ENCODE assay signal across 8 cellular contexts in genomic region chr19:34480971-34481821, GRCh38. TPM values are rescaled to one million over a fixed set of nuclear protein-coding genes. Genes with fewer than 3 reads are reported as not detected.
DNase-seq lines count a peak whose midpoint lies in the region; ATAC-seq and TF ChIP-seq lines count a peak whose summit lies in the region.

Gene WTIP, plus strand, starts transcription at chr19:34481758. Its CDS starts 217 bp downstream, at chr19:34481975.

- peaks cover 5 to 8% of the 10 kb centered on the region in 2 donors for H3K27me3 ChIP-seq in mucosa of rectum (ENCODE audit: control insufficient read depth in 2 of 2, insufficient read depth in 2 of 2, low read length in 2 of 2)

- H3K4me1 ChIP-seq in mucosa of rectum (ENCODE audit: control insufficient read depth in 2 of 2, insufficient read depth in 2 of 2, low read length in 2 of 2): peaks cover 0 to 3% of the 10 kb centered on the region in 2 donors

- ATAC-seq in HG03159 (IDR thresholded peaks at IDR 0.05; ENCODE audit: unreplicated experiment): no peak
- ATAC-seq in HG03342 (IDR thresholded peaks at IDR 0.05; ENCODE audit: unreplicated experiment): no peak

- peak within 1 kb of the TSS; percentile 54 for H3K4me3 ChIP-seq in epithelial cell of proximal tubule (ENCODE audit: low read depth, low read length)
- H3K4me3 ChIP-seq in mucosa of rectum (ENCODE audit: low read length in 2 of 2): peak within 1 kb of the TSS; percentile 55 to 59

- POLR2A ChIA-PET in RWPE1 (lab: Yijun Ruan, JAX; ENCODE audit: low non-redundant PET): interaction anchor here (0.6 kb wide), 1 partner anchor 142 kb away, joined by 4 read pairs; no protein-coding TSS in a partner anchor

- no peaks in the 10 kb centered on the region for H3K36me3 ChIP-seq in mucosa of rectum (ENCODE audit: control insufficient read depth in 2 of 2, insufficient read depth in 2 of 2, low read length in 2 of 2)

- H3K9ac ChIP-seq in mucosa of rectum (ENCODE audit: low read depth in 1 of 2, low read length in 2 of 2): peak within 1 kb of the TSS in 1 of 2 donors; percentile 38

- no peaks in the 10 kb centered on the region for H3K9me3 ChIP-seq in mucosa of rectum (ENCODE audit: control insufficient read depth in 2 of 2, low read length in 2 of 2)

- CTCF ChIA-PET in RWPE1 (lab: Yijun Ruan, JAX): interaction anchor here (0.6 kb wide), 1 partner anchor 22 kb away, joined by 5 read pairs; no protein-coding TSS in a partner anchor

- TF ChIP-seq CTCF in RWPE1 (conservative IDR thresholded peaks at IDR 0.05; ENCODE audit: low read depth) (no peak), epithelial cell of proximal tubule (conservative IDR thresholded peaks at IDR 0.05; ENCODE audit: low read depth, low read length) (no peak)

- peak within 1 kb of the TSS; percentile 75 for H3K27ac ChIP-seq in RWPE1
- peak within 1 kb of the TSS; percentile 44 to 56 for H3K27ac ChIP-seq in mucosa of rectum (ENCODE audit: low read depth in 2 of 2, low read length in 2 of 2)

- DNase-seq in EL: peak; percentile 88
- peak; percentile 55 for DNase-seq in RWPE1 (ENCODE audit: low spot score)
- DNase-seq in epithelial cell of proximal tubule (ENCODE audit: low read depth): no peak
- no peak for DNase-seq in activated gamma-delta T cell treated with Interleukin-2 at 50 U/mL for 16 hours
- no peak for DNase-seq in stimulated activated CD4-positive, alpha-beta T cell treated with anti-CD3 and anti-CD28 coated beads, Interleukin-15, amount 100 ng/mL, for 24 hours

RNA-seq across cellular contexts. Expression of gene WTIP, which starts in this region (rescaled TPM):
- total RNA-seq in epithelial cell of proximal tubule: 4.5 and 27.9 TPM in 2 replicates

Comparison
In these comparisons a context has a peak if more than half of its experiments do, and no peak if none do; other contexts are left out.
1. DNase-seq: peak in EL (single experiment) and RWPE1 (single experiment); none in epithelial cell of proximal tubule (single experiment), activated gamma-delta T cell treated with Interleukin-2 at 50 U/mL for 16 hours (single experiment) and stimulated activated CD4-positive, alpha-beta T cell treated with anti-CD3 and anti-CD28 coated beads, Interleukin-15, amount 100 ng/mL, for 24 hours (single experiment).